Comparison of ENCODE assay signal across 24 cellular contexts in genomic region chrX:123755107-123755506, GRCh38.
"Had no signal": no experiment of that assay in that cellular context is flagged by ENCODE, and none has a peak within 500 bp of the region (broad histone marks: within the 10 kb centered on the region; RNA-seq: fewer than 3 reads in every experiment).

No MANE protein-coding gene starts in this region.

- H3K27me3 ChIP-seq: breast epithelium, MG63, SJSA1 had no signal

- H3K4me1 ChIP-seq: breast epithelium, SJSA1 had no signal

- DNase-seq: activated CD4-positive, alpha-beta memory T cell treated with anti-CD3 and anti-CD28 coated beads for 36 hours; activated CD4-positive, alpha-beta T cell treated with anti-CD3 and anti-CD28 coated beads, Interleukin-2, amount 10 ng/mL, durations not matched to agents 7 days and 5 days; activated CD4-positive, CD25-positive, alpha-beta regulatory T cell; activated gamma-delta T cell; activated naive CD4-positive, alpha-beta T cell treated with anti-CD3 and anti-CD28 coated beads for 36 hours; activated T-cell treated with anti-CD3 and anti-CD28 coated beads for 4 hours; activated T-cell treated with anti-CD3 and anti-CD28 coated beads, Interleukin-2, amount 50 U/mL, for 48 hours; caudate nucleus; NCI-H1092; NCI-H1417; NCI-H1930; NCI-H2171; NCI-H526 treated with DMSO at 0.1 percent for 48 hours; NCI-H82; SHP77; T-helper 17 cell; T1000 had no signal

- H3K9me3 ChIP-seq: MG63, SJSA1 had no signal

- ATAC-seq: activated T-helper 17 cell treated with anti-CD3 and anti-CD28 coated beads, Interleukin-2, amount 50 U/mL, for 72 hours; PC-3; SK-N-SH treated with all-trans-retinoic acid at 6 μM for 48 hours; T-helper 17 cell had no signal

- H3K4me3 ChIP-seq: breast epithelium, MG63, SJSA1 had no signal

- H3K36me3 ChIP-seq: breast epithelium, MG63, SJSA1 had no signal

- H3K27ac ChIP-seq: SJSA1, VCaP had no signal
